In genomic region chr4:165133150-165133549, GRCh38 we compare ENCODE assay signal across 17 cellular contexts. TPM values are rescaled to one million over a fixed set of nuclear protein-coding genes. Genes with fewer than 3 reads are reported as not detected.
DNase-seq lines count a peak whose midpoint lies in the region; ATAC-seq and TF ChIP-seq lines count a peak whose summit lies in the region.
"Had no signal": no experiment of that assay in that cellular context is flagged by ENCODE, and none has a peak within 500 bp of the region (broad histone marks: within the 10 kb centered on the region; RNA-seq: fewer than 3 reads in every experiment).

No MANE protein-coding gene starts in this region.

- H3K9me3 Mint-ChIP-seq in glutamatergic neuron (ENCODE audit: unreplicated experiment) = no peaks in the 10 kb centered on the region
- H3K9me3 Mint-ChIP-seq: GM23338 had no signal

- H3K27me3 ChIP-seq in MM.1S (replicated peaks; ENCODE audit: insufficient read depth, low read length) = peaks cover 7% of the 10 kb centered on the region; the same call in 1 of the 2 replicates
- H3K27me3 ChIP-seq in lung (ENCODE audit: control insufficient read depth, insufficient read depth) = no peaks in the 10 kb centered on the region
- peaks cover 3% of the 10 kb centered on the region for H3K27me3 ChIP-seq in BE2C

- H2AFZ ChIP-seq in MM.1S (ENCODE audit: low read length) = no peak overlapping the region
- H2AFZ ChIP-seq: GM23338 had no signal

- peaks cover 10% of the 10 kb centered on the region for H3K4me1 ChIP-seq in MM.1S (ENCODE audit: low read length)
- no peaks in the 10 kb centered on the region for H3K4me1 ChIP-seq in lung (ENCODE audit: control insufficient read depth in 2 of 2, insufficient read depth in 2 of 2, low read length in 2 of 2)
- no peaks in the 10 kb centered on the region for H3K4me1 ChIP-seq in BE2C

- no peak overlapping the region for H3K27ac ChIP-seq in MM.1S (ENCODE audit: low read length)
- no peak overlapping the region for H3K27ac ChIP-seq in lung (ENCODE audit: low read depth in 1 of 2, low read length in 1 of 2)

- no peak overlapping the region for H3K9ac ChIP-seq in MM.1S (ENCODE audit: low read length)

- 17 to 40% methylated on average over 2 of the region's 2 CpGs for WGBS in lung, 2 donors

- H3K4me3 ChIP-seq in MM.1S (ENCODE audit: low read length) = no peak overlapping the region
- H3K4me3 ChIP-seq in lung = no peak overlapping the region
- no peak overlapping the region for H3K4me3 ChIP-seq in BE2C (ENCODE audit: low read depth, low read length)
- H3K4me3 ChIP-seq: GM23338 had no signal

- ATAC-seq in lung (ENCODE audit: insufficient read depth, low FRiP score) = peak; percentile 62
- ATAC-seq: activated naive CD4-positive, alpha-beta T cell treated with anti-CD3 and anti-CD28 coated beads, Interleukin-2, amount 50 U/mL, for 72 hours; activated T-cell treated with anti-CD3 and anti-CD28 coated beads, Interleukin-2, amount 50 U/mL, for 72 hours; GM23338; left lobe of liver had no signal

- no peaks in the 10 kb centered on the region for H3K4me1 Mint-ChIP-seq in glutamatergic neuron (ENCODE audit: low read depth, unreplicated experiment)
- H3K4me1 Mint-ChIP-seq: GM23338 had no signal

- H3K9me3 ChIP-seq in MM.1S (replicated peaks; ENCODE audit: insufficient read depth, low read length) (no peaks in the 10 kb centered on the region), lung (ENCODE audit: control insufficient read depth in 2 of 2, insufficient read depth in 1 of 2, low read length in 1 of 2) (peaks cover 0 to 2% of the 10 kb centered on the region in 2 donors), BE2C (no peaks in the 10 kb centered on the region)
- H3K9me3 ChIP-seq: neutrophil had no signal

- H4K20me1 ChIP-seq in MM.1S (ENCODE audit: insufficient read depth, low read length) = no peaks in the 10 kb centered on the region

- no peaks in the 10 kb centered on the region for H3K9me2 ChIP-seq in MM.1S (replicated peaks; ENCODE audit: insufficient read depth, low read length)

- H3K79me2 ChIP-seq in MM.1S (ENCODE audit: low read length) = no peaks in the 10 kb centered on the region

- peak; percentile 69 for DNase-seq in CD1c-positive myeloid dendritic cell (ENCODE audit: extremely low spot score)
- DNase-seq in MM.1S = no peak
- peak; percentile 18 for DNase-seq in SIG-M5 (lab: John Stamatoyannopoulos, UW)
- no peak for DNase-seq in lung (ENCODE audit: low spot score)
- DNase-seq in glutamatergic neuron = no peak
- no peak for DNase-seq in T-helper 9 cell
- DNase-seq in activated T-cell treated with anti-CD3 and anti-CD28 coated beads for 4 hours = no peak
- no peak for DNase-seq in BE2C
- DNase-seq: activated CD8-positive, alpha-beta memory T cell treated with anti-CD3 and anti-CD28 coated beads for 24 hours; activated T-cell treated with anti-CD3 and anti-CD28 coated beads, Interleukin-2, amount 50 U/mL, for 72 hours; NCI-H1694; NCI-H226; stimulated activated CD4-positive, alpha-beta T cell treated with anti-CD3 and anti-CD28 coated beads, Interleukin-4, amount 100 ng/mL, for 4 hours had no signal

- no peaks in the 10 kb centered on the region for H3K36me3 ChIP-seq in MM.1S (replicated peaks; ENCODE audit: insufficient read depth, low read length)
- no peaks in the 10 kb centered on the region for H3K36me3 ChIP-seq in lung (ENCODE audit: control insufficient read depth in 2 of 2, insufficient read depth in 2 of 2, low read length in 2 of 2)
- no peaks in the 10 kb centered on the region for H3K36me3 ChIP-seq in BE2C
- H3K36me3 ChIP-seq: neutrophil had no signal

- H3F3A ChIP-seq in MM.1S (ENCODE audit: insufficient read depth, low read length) = no peaks in the 10 kb centered on the region

- no peaks in the 10 kb centered on the region for H3K36me3 Mint-ChIP-seq in glutamatergic neuron (ENCODE audit: unreplicated experiment)

- TF ChIP-seq CTCF in MM.1S (IDR thresholded peaks at IDR 0.05; ENCODE audit: low read length) (no peak), lung (IDR thresholded peaks at IDR 0.05; ENCODE audit: control extremely low read depth, extremely low read depth) (no peak), glutamatergic neuron (IDR thresholded peaks at IDR 0.05; ENCODE audit: partially characterized antibody, unreplicated experiment) (no peak), BE2C (IDR thresholded peaks at IDR 0.05; ENCODE audit: low read depth, low read length) (no peak)

- H3K27me3 Mint-ChIP-seq in glutamatergic neuron (ENCODE audit: unreplicated experiment) = no peaks in the 10 kb centered on the region

- H3K27ac Mint-ChIP-seq in glutamatergic neuron (ENCODE audit: unreplicated experiment) = no peak overlapping the region
- H3K27ac Mint-ChIP-seq: activated naive CD4-positive, alpha-beta T cell treated with anti-CD3 and anti-CD28 coated beads, Interleukin-2, amount 50 U/mL, for 72 hours; activated T-cell treated with anti-CD3 and anti-CD28 coated beads, Interleukin-2, amount 50 U/mL, for 72 hours; GM23338 had no signal

- H3K4me3 Mint-ChIP-seq in glutamatergic neuron (ENCODE audit: unreplicated experiment) = no peak overlapping the region
- H3K4me3 Mint-ChIP-seq: activated T-cell treated with anti-CD3 and anti-CD28 coated beads, Interleukin-2, amount 50 U/mL, for 72 hours; GM23338 had no signal

- peak overlapping the region; percentile 7 for H3K4me2 ChIP-seq in MM.1S (ENCODE audit: low read depth, low read length)
- H3K4me2 ChIP-seq: GM23338 had no signal

RNA-seq across cellular contexts. Expression of gene TMEM192, which starts 20.5 kb away (rescaled TPM):
- total RNA-seq in lung (10 to 100 TPM; 16.0 to 16.4 TPM), glutamatergic neuron (ENCODE audit: unreplicated experiment) (16.9 TPM)
- polyA plus RNA-seq in lung = 10 to 100 TPM in 1 of 2 donors, 1 to 10 TPM in 1; 8.9 to 14.3 TPM
- 15.0 TPM for polyA plus RNA-seq in BE2C (2012; ENCODE audit: insufficient read depth, insufficient read length, low read depth)

Comparison
In these comparisons a context has a peak if more than half of its experiments do, and no peak if none do; other contexts are left out.
1. DNase-seq: peak in CD1c-positive myeloid dendritic cell (single experiment) and SIG-M5 (single experiment); none in MM.1S (single experiment), lung (single experiment), glutamatergic neuron (single experiment), T-helper 9 cell (single experiment), activated T-cell treated with anti-CD3 and anti-CD28 coated beads for 4 hours (single experiment) and BE2C (single experiment).